In the genomic region with DNA sequence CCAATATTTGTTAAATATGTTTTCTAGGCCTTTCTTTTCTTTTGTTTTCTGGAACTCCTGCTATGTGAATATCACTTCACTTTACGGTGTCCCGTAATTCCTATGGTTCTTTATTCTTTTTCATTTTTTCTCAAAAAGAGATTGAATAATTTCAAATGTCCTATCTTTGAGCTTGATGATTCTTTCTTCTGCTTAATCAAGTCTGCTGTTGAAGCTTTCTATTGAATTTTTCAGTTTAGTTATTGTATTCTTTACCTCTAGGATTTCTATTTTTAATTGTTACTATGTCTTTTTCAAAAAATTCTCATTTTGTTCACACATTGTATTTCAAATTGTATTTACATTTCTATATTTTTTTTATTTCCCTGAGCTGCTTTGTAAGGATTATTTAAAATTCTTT, we compare ENCODE assay signal across 30 cellular contexts. TPM values are rescaled to one million over a fixed set of nuclear protein-coding genes. Genes with fewer than 3 reads are reported as not detected.
"Had no signal": no experiment of that assay in that cellular context is flagged by ENCODE, and none has a peak within 500 bp of the region (broad histone marks: within the 10 kb centered on the region; RNA-seq: fewer than 3 reads in every experiment).

No MANE protein-coding gene starts in this region.

- H3K27me3 Mint-ChIP-seq: stimulated activated naive B cell treated with anti-CD40 and anti-IgM and Interleukin-4, amounts not matched to agents 10 μg/mL and 1 μg/mL and 100 μg/mL, for 72 hours had no signal

- H3K4me3 Mint-ChIP-seq: immature natural killer cell; naive thymus-derived CD8-positive, alpha-beta T cell; nephron; neural progenitor cell; stimulated activated naive B cell treated with anti-CD40 and anti-IgM and Interleukin-4, amounts not matched to agents 10 μg/mL and 1 μg/mL and 100 μg/mL, for 72 hours had no signal

- H3K36me3 Mint-ChIP-seq: immature natural killer cell; neural progenitor cell; stimulated activated naive B cell treated with anti-CD40 and anti-IgM and Interleukin-4, amounts not matched to agents 10 μg/mL and 1 μg/mL and 100 μg/mL, for 72 hours had no signal

- DNase-seq: hypothalamus; immature natural killer cell; kidney; left colon; left lung; lower lobe of right lung; mammary epithelial cell; mesenchymal stem cell; naive thymus-derived CD8-positive, alpha-beta T cell; occipital lobe; psoas muscle; stimulated activated CD4-positive, alpha-beta T cell treated with anti-CD3 and anti-CD28 coated beads, Interleukin-12 subunit alpha, Interleukin-12 subunit beta, amount 100 ng/mL, for 4 hours; stimulated activated CD4-positive, alpha-beta T cell treated with anti-CD3 and anti-CD28 coated beads, Interleukin-15, amount 100 ng/mL, for 24 hours; stimulated activated CD4-positive, alpha-beta T cell treated with anti-CD3 and anti-CD28 coated beads, Interleukin-2, amount 100 ng/mL, for 24 hours; stimulated activated CD4-positive, alpha-beta T cell treated with anti-CD3 and anti-CD28 coated beads, Interleukin-4, amount 100 ng/mL, for 1 hour; stimulated activated naive B cell treated with anti-CD40 and anti-IgM and Interleukin-4, amounts not matched to agents 10 μg/mL and 1 μg/mL and 100 μg/mL, for 72 hours; stimulated activated naive CD8-positive, alpha-beta T cell treated with anti-CD3 and anti-CD28 coated beads, Interleukin-15, Interleukin-2, amounts not matched to agents 100 U/mL and 50 U/mL, for 24 hours; stomach; testis; thyroid gland; transverse colon; upper lobe of left lung had no signal

- H3K4me1 ChIP-seq: left lung, lower lobe of right lung, neural progenitor cell, parathyroid adenoma, psoas muscle, stomach, testis, thyroid gland, transverse colon, upper lobe of left lung, vagina had no signal

- H3K27ac Mint-ChIP-seq: immature natural killer cell; naive thymus-derived CD8-positive, alpha-beta T cell; nephron; neural progenitor cell; stimulated activated naive B cell treated with anti-CD40 and anti-IgM and Interleukin-4, amounts not matched to agents 10 μg/mL and 1 μg/mL and 100 μg/mL, for 72 hours had no signal

- H3K27me3 ChIP-seq: left lung, neural progenitor cell, neutrophil, stomach, testis, thyroid gland, transverse colon, upper lobe of left lung, vagina had no signal

- H3K4me3 ChIP-seq: left lung, lower lobe of right lung, neural progenitor cell, psoas muscle, skin epidermis, stomach, testis, thyroid gland, transverse colon, upper lobe of left lung, vagina had no signal

- ATAC-seq: left colon; left lung; lower lobe of right lung; naive thymus-derived CD8-positive, alpha-beta T cell; psoas muscle; sciatic nerve; stimulated activated naive B cell treated with anti-CD40 and anti-IgM and Interleukin-4, amounts not matched to agents 10 μg/mL and 1 μg/mL and 100 μg/mL, for 72 hours; stimulated activated naive CD8-positive, alpha-beta T cell treated with anti-CD3 and anti-CD28 coated beads, Interleukin-15, Interleukin-2, amounts not matched to agents 100 U/mL and 50 U/mL, for 24 hours had no signal

- FAIRE-seq: islet of Langerhans, kidney had no signal

- H3K4me1 Mint-ChIP-seq: immature natural killer cell; naive thymus-derived CD8-positive, alpha-beta T cell; nephron; neural progenitor cell; stimulated activated naive B cell treated with anti-CD40 and anti-IgM and Interleukin-4, amounts not matched to agents 10 μg/mL and 1 μg/mL and 100 μg/mL, for 72 hours had no signal

- H3K9me3 ChIP-seq: neutrophil, testis, thyroid gland, vagina had no signal

- H3K36me3 ChIP-seq: left lung, lower lobe of right lung, neural progenitor cell, neutrophil, stomach, thyroid gland, transverse colon, upper lobe of left lung, vagina had no signal

- H3K27ac ChIP-seq: left lung, lower lobe of right lung, neural progenitor cell, neutrophil, parathyroid adenoma, psoas muscle, skin epidermis, stomach, testis, thyroid gland, transverse colon, upper lobe of left lung, vagina had no signal

- H3K9ac ChIP-seq: neural progenitor cell, parathyroid adenoma had no signal

RNA-seq across cellular contexts. Expression of a gene that starts 45.5 kb away (rescaled TPM):
- total RNA-seq: naive thymus-derived CD8-positive, alpha-beta T cell had no signal
